11 cellular contexts compared by ENCODE assay signal in genomic region chr18:74595425-74595824, GRCh38. TPM values are rescaled to one million over a fixed set of nuclear protein-coding genes. Genes with fewer than 3 reads are reported as not detected.
DNase-seq lines count a peak whose midpoint lies in the region; ATAC-seq and TF ChIP-seq lines count a peak whose summit lies in the region.
"Had no signal": no experiment of that assay in that cellular context is flagged by ENCODE, and none has a peak within 500 bp of the region (broad histone marks: within the 10 kb centered on the region; RNA-seq: fewer than 3 reads in every experiment).

No MANE protein-coding gene starts in this region.

- H3K27me3 Mint-ChIP-seq in activated naive CD4-positive, alpha-beta T cell treated with anti-CD3 and anti-CD28 coated beads, Interleukin-2, amount 50 U/mL, for 24 hours = no peaks in the 10 kb centered on the region
- peaks cover 14% of the 10 kb centered on the region for H3K27me3 Mint-ChIP-seq in endothelial cell (ENCODE audit: unreplicated experiment)
- no peaks in the 10 kb centered on the region for H3K27me3 Mint-ChIP-seq in stimulated activated naive B cell treated with anti-CD40 and anti-IgM and Interleukin-4, amounts not matched to agents 10 μg/mL and 1 μg/mL and 100 μg/mL, for 72 hours

- H3K27ac Mint-ChIP-seq in activated naive CD4-positive, alpha-beta T cell treated with anti-CD3 and anti-CD28 coated beads, Interleukin-2, amount 50 U/mL, for 24 hours = peak overlapping the region; percentile 73
- no peak overlapping the region for H3K27ac Mint-ChIP-seq in endothelial cell (ENCODE audit: unreplicated experiment)
- peak overlapping the region; percentile 85 for H3K27ac Mint-ChIP-seq in stimulated activated naive B cell treated with anti-CD40 and anti-IgM and Interleukin-4, amounts not matched to agents 10 μg/mL and 1 μg/mL and 100 μg/mL, for 72 hours

- H3K27ac ChIP-seq in OCI-LY3 (ENCODE audit: low read length) = no peak overlapping the region
- H3K27ac ChIP-seq in testis = no peak overlapping the region
- H3K27ac ChIP-seq: Peyer's patch had no signal

- no peak for TF ChIP-seq POLR2A in testis (IDR thresholded peaks at IDR 0.05)

- H3K4me3 ChIP-seq in OCI-LY3 (ENCODE audit: low read length) (peak overlapping the region; percentile 79), testis (no peak overlapping the region)

- no peak for TF ChIP-seq CTCF in OCI-LY3 (IDR thresholded peaks at IDR 0.05; ENCODE audit: low read depth, low read length)
- TF ChIP-seq CTCF in endothelial cell (IDR thresholded peaks at IDR 0.05; ENCODE audit: unreplicated experiment) = no peak
- no peak for TF ChIP-seq CTCF in testis (IDR thresholded peaks at IDR 0.05)

- H3K79me2 ChIP-seq in OCI-LY3 (ENCODE audit: low read length) = peaks cover 52% of the 10 kb centered on the region

- H3K4me3 Mint-ChIP-seq in activated naive CD4-positive, alpha-beta T cell treated with anti-CD3 and anti-CD28 coated beads, Interleukin-2, amount 50 U/mL, for 24 hours = peak overlapping the region; percentile 63
- peak overlapping the region; percentile 24 for H3K4me3 Mint-ChIP-seq in endothelial cell (ENCODE audit: unreplicated experiment)
- H3K4me3 Mint-ChIP-seq in stimulated activated naive B cell treated with anti-CD40 and anti-IgM and Interleukin-4, amounts not matched to agents 10 μg/mL and 1 μg/mL and 100 μg/mL, for 72 hours = peak overlapping the region; percentile 65 to 71

- H3K9ac ChIP-seq in OCI-LY3 (ENCODE audit: low read length) = no peak overlapping the region

- H3K4me1 ChIP-seq in OCI-LY3 (ENCODE audit: low read length) (peaks cover 33% of the 10 kb centered on the region), testis (peaks cover 14% of the 10 kb centered on the region)
- H3K4me1 ChIP-seq: BE2C had no signal

- intact Hi-C loops in testis (cut with DNase I; ENCODE audit: low total_unique reads) = no loop called here

- peak overlapping the region; percentile 80 for H3K4me2 ChIP-seq in OCI-LY3 (ENCODE audit: low read length)

- peaks cover 23% of the 10 kb centered on the region for H3K36me3 Mint-ChIP-seq in activated naive CD4-positive, alpha-beta T cell treated with anti-CD3 and anti-CD28 coated beads, Interleukin-2, amount 50 U/mL, for 24 hours
- peaks cover 1% of the 10 kb centered on the region for H3K36me3 Mint-ChIP-seq in endothelial cell (ENCODE audit: low read depth, unreplicated experiment)
- H3K36me3 Mint-ChIP-seq in stimulated activated naive B cell treated with anti-CD40 and anti-IgM and Interleukin-4, amounts not matched to agents 10 μg/mL and 1 μg/mL and 100 μg/mL, for 72 hours = peaks cover 13 to 44% of the 10 kb centered on the region in 2 donors

- H3K36me3 ChIP-seq in OCI-LY3 (replicated peaks; ENCODE audit: low read depth, low read length) = peaks cover 44% of the 10 kb centered on the region
- no peaks in the 10 kb centered on the region for H3K36me3 ChIP-seq in testis (ENCODE audit: low read depth, missing control alignments)
- H3K36me3 ChIP-seq: BE2C had no signal

- H4K20me1 ChIP-seq in OCI-LY3 (ENCODE audit: insufficient read depth, low read length) = no peaks in the 10 kb centered on the region

- DNase-seq in activated naive CD4-positive, alpha-beta T cell treated with anti-CD3 and anti-CD28 coated beads, Interleukin-2, amount 50 U/mL, for 16 hours = no peak
- no peak for DNase-seq in endothelial cell (ENCODE audit: low spot score)
- no peak for DNase-seq in stimulated activated naive B cell treated with anti-CD40 and anti-IgM and Interleukin-4, amounts not matched to agents 10 μg/mL and 1 μg/mL and 100 μg/mL, for 72 hours
- no peak for DNase-seq in testis
- DNase-seq: BE2C, hypothalamus, Peyer's patch had no signal

- H3K27me3 ChIP-seq in OCI-LY3 (ENCODE audit: low read depth, low read length) = no peaks in the 10 kb centered on the region
- no peaks in the 10 kb centered on the region for H3K27me3 ChIP-seq in testis
- H3K27me3 ChIP-seq: BE2C, Peyer's patch had no signal

- no peaks in the 10 kb centered on the region for H3K9me3 Mint-ChIP-seq in activated naive CD4-positive, alpha-beta T cell treated with anti-CD3 and anti-CD28 coated beads, Interleukin-2, amount 50 U/mL, for 24 hours
- no peaks in the 10 kb centered on the region for H3K9me3 Mint-ChIP-seq in endothelial cell (ENCODE audit: unreplicated experiment)
- peaks cover 0 to 2% of the 10 kb centered on the region in 2 donors for H3K9me3 Mint-ChIP-seq in stimulated activated naive B cell treated with anti-CD40 and anti-IgM and Interleukin-4, amounts not matched to agents 10 μg/mL and 1 μg/mL and 100 μg/mL, for 72 hours

- H3K4me1 Mint-ChIP-seq in activated naive CD4-positive, alpha-beta T cell treated with anti-CD3 and anti-CD28 coated beads, Interleukin-2, amount 50 U/mL, for 24 hours = peaks cover 37% of the 10 kb centered on the region
- H3K4me1 Mint-ChIP-seq in endothelial cell (ENCODE audit: unreplicated experiment) = peaks cover 18% of the 10 kb centered on the region
- peaks cover 37 to 68% of the 10 kb centered on the region in 2 donors for H3K4me1 Mint-ChIP-seq in stimulated activated naive B cell treated with anti-CD40 and anti-IgM and Interleukin-4, amounts not matched to agents 10 μg/mL and 1 μg/mL and 100 μg/mL, for 72 hours

- H3K9me3 ChIP-seq in OCI-LY3 (ENCODE audit: insufficient read depth, low read length) (no peaks in the 10 kb centered on the region; the same call in 1 of the 2 replicates), testis (no peaks in the 10 kb centered on the region)
- H3K9me3 ChIP-seq: BE2C, Peyer's patch had no signal

- no peak overlapping the region for H2AFZ ChIP-seq in OCI-LY3 (ENCODE audit: low read depth, low read length)

- peak; percentile 39 to 55 for ATAC-seq in stimulated activated naive B cell treated with anti-CD40 and anti-IgM and Interleukin-4, amounts not matched to agents 10 μg/mL and 1 μg/mL and 100 μg/mL, for 72 hours (replicated peaks)
- ATAC-seq in GM21723 (IDR thresholded peaks at IDR 0.05; ENCODE audit: unreplicated experiment) (no peak), GM19455 (IDR thresholded peaks at IDR 0.05; ENCODE audit: unreplicated experiment) (no peak)

RNA-seq across cellular contexts. Expression of gene ZNF407, which starts 2.2 kb away (rescaled TPM):
- total RNA-seq in endothelial cell (ENCODE audit: unreplicated experiment) (16.8 TPM), testis (10 to 100 TPM; 30.8 to 35.9 TPM)
- polyA plus RNA-seq in testis (ENCODE audit: insufficient read depth, low read depth, low replicate concordance) = 10.9 TPM

Comparison
In these comparisons a context has a peak if more than half of its experiments do, and no peak if none do; other contexts are left out.
1. ATAC-seq: peak in stimulated activated naive B cell treated with anti-CD40 and anti-IgM and Interleukin-4, amounts not matched to agents 10 μg/mL and 1 μg/mL and 100 μg/mL, for 72 hours (2 of 2); none in GM21723 (single experiment) and GM19455 (single experiment).
2. Peak in every context shown above with its lines, with median percentiles within 50 percentile points of each other: H3K4me3 Mint-ChIP-seq.